Comparison of ENCODE assay signal across 1 cellular context in genomic region chr9:137511758-137512463, GRCh38.
TF ChIP-seq lines count a peak whose summit lies in the region.

No MANE protein-coding gene starts in this region.

TF ChIP-seq in K562, 482 proteins besides CTCF, POLR2A, EP300 and RAD21 (continued from another document and continues in another):
- TF ChIP-seq PBX2 (CRISPR knock-in tag; IDR thresholded peaks at IDR 0.05; ENCODE audit: low read depth), result no peak
- peak; percentile 67 for TF ChIP-seq PBX2 (tag; conservative IDR thresholded peaks at IDR 0.05; ENCODE audit: low read depth)
- peak; percentile 42; the same call in 1 of the 2 replicates for TF ChIP-seq ZNF395 (CRISPR knock-in tag; IDR thresholded peaks at IDR 0.05)
- TF ChIP-seq AFF4 (CRISPR knock-in tag; IDR thresholded peaks at IDR 0.05), result 0 out of 2 replicates have a peak, but pooled peaks have one; percentile 58
- TF ChIP-seq ZBTB40 (IDR thresholded peaks at IDR 0.05), result 0 out of 2 replicates have a peak, but pooled peaks have one; percentile 16
- TF ChIP-seq ZBTB40 (CRISPR knock-in tag; IDR thresholded peaks at IDR 0.05), result no peak
- TF ChIP-seq ZBTB7A (IDR thresholded peaks at IDR 0.05; ENCODE audit: borderline replicate concordance, control insufficient read depth, low read depth, low read length), result no peak
- TF ChIP-seq ZNF23 (CRISPR knock-in tag; IDR thresholded peaks at IDR 0.05), result no peak
- TF ChIP-seq SMARCE1 (IDR thresholded peaks at IDR 0.05), result peak; percentile 86
- TF ChIP-seq SUPT5H (IDR thresholded peaks at IDR 0.05), result peak; percentile 59; the same call in 1 of the 2 replicates
- no peak for TF ChIP-seq CHD1 (IDR thresholded peaks at IDR 0.05; ENCODE audit: low read length)
- no peak for TF ChIP-seq ZNF274 (IDR thresholded peaks at IDR 0.05; ENCODE audit: borderline replicate concordance, low read depth, low read length)
- TF ChIP-seq ZNF3 (CRISPR knock-in tag; IDR thresholded peaks at IDR 0.05), result no peak
- TF ChIP-seq BCLAF1 (IDR thresholded peaks at IDR 0.05; ENCODE audit: borderline replicate concordance in 1 of 2, control insufficient read depth in 1 of 2, low read depth in 2 of 2, low read length in 1 of 2), result no peak
- TF ChIP-seq TAF1 (IDR thresholded peaks at IDR 0.05; ENCODE audit: control insufficient read depth, extremely low read depth, insufficient read depth, low read length, severe bottlenecking), result no peak
- no peak for TF ChIP-seq CTCFL (IDR thresholded peaks at IDR 0.05; ENCODE audit: borderline replicate concordance, insufficient read depth, low read depth, low read length, poor library complexity, severe bottlenecking)
- no peak for TF ChIP-seq SIRT6 (IDR thresholded peaks at IDR 0.05; ENCODE audit: low read depth, low read length)
- TF ChIP-seq STAT5A (IDR thresholded peaks at IDR 0.05; ENCODE audit: borderline replicate concordance, low read length), result no peak
- no peak for TF ChIP-seq PRPF4 (IDR thresholded peaks at IDR 0.05; ENCODE audit: insufficient read depth, low read depth, low read length, poor library complexity, severe bottlenecking)
- TF ChIP-seq NELFE (IDR thresholded peaks at IDR 0.05; ENCODE audit: insufficient read depth, insufficient read length), result no peak
- no peak for TF ChIP-seq ZKSCAN3 (CRISPR knock-in tag; IDR thresholded peaks at IDR 0.05)
- no peak for TF ChIP-seq RFX5 (IDR thresholded peaks at IDR 0.05; ENCODE audit: low read depth, low read length)
- TF ChIP-seq ETV5 (CRISPR knock-in tag; IDR thresholded peaks at IDR 0.05; ENCODE audit: low read depth), result no peak
- no peak for TF ChIP-seq ZNF57 (CRISPR knock-in tag; IDR thresholded peaks at IDR 0.05)
- peak in 1 of 2 experiments; percentile 55; a peak in 1 of 4 replicates for TF ChIP-seq RCOR1 (IDR thresholded peaks at IDR 0.05; ENCODE audit: borderline replicate concordance in 1 of 2, low read depth in 2 of 2, low read length in 2 of 2)
- TF ChIP-seq RBM25 (IDR thresholded peaks at IDR 0.05; ENCODE audit: low read depth, low read length, severe bottlenecking), result no peak
- TF ChIP-seq NR1H2 (CRISPR knock-in tag; IDR thresholded peaks at IDR 0.05), result no peak
- no peak for TF ChIP-seq ZFP36 (IDR thresholded peaks at IDR 0.05; ENCODE audit: low read depth, low read length, partially characterized antibody)
- no peak for TF ChIP-seq MED1 (CRISPR knock-in tag; IDR thresholded peaks at IDR 0.05; ENCODE audit: borderline replicate concordance)
- no peak for TF ChIP-seq NR2C1 (IDR thresholded peaks at IDR 0.05)
- no peak for TF ChIP-seq NR2C1 (tag; IDR thresholded peaks at IDR 0.05)
- no peak for TF ChIP-seq NBN (IDR thresholded peaks at IDR 0.05; ENCODE audit: low read depth)
- no peak for TF ChIP-seq BRCA1 (IDR thresholded peaks at IDR 0.05)
- no peak for TF ChIP-seq BRCA1 (CRISPR knock-in tag; IDR thresholded peaks at IDR 0.05)
- TF ChIP-seq ZNF75A (CRISPR knock-in tag; IDR thresholded peaks at IDR 0.05), result no peak
- no peak for TF ChIP-seq CREBBP (IDR thresholded peaks at IDR 0.05; ENCODE audit: low read depth, low read length)
- TF ChIP-seq BCOR (IDR thresholded peaks at IDR 0.05), result peak; percentile 45; the same call in 1 of the 2 replicates
- peak; percentile 59; the same call in 1 of the 2 replicates for TF ChIP-seq RNF2 (IDR thresholded peaks at IDR 0.05)
